Comparison of ENCODE assay signal across 10 cellular contexts in genomic region chr22:38284042-38284402, GRCh38. TPM values are rescaled to one million over a fixed set of nuclear protein-coding genes. Genes with fewer than 3 reads are reported as not detected.
DNase-seq lines count a peak whose midpoint lies in the region; ATAC-seq, FAIRE-seq and TF ChIP-seq lines count a peak whose summit lies in the region.
"Had no signal": no experiment of that assay in that cellular context is flagged by ENCODE, and none has a peak within 500 bp of the region (broad histone marks: within the 10 kb centered on the region; RNA-seq: fewer than 3 reads in every experiment).

No MANE protein-coding gene starts in this region.

- H3K4me1 ChIP-seq in HepG2 (ENCODE audit: insufficient read depth, low read length) = peaks cover 54% of the 10 kb centered on the region
- peaks cover 0 to 8% (median 0%) of the 10 kb centered on the region in 4 donors for H3K4me1 ChIP-seq in Peyer's patch

- H3K36me3 ChIP-seq in HepG2 (replicated peaks in 1 of 2; ENCODE audit: control insufficient read depth in 1 of 2, insufficient read depth in 2 of 2, low read length in 2 of 2) (no peaks in the 10 kb centered on the region), Peyer's patch (no peaks in the 10 kb centered on the region)

- no peaks in the 10 kb centered on the region for H4K20me1 ChIP-seq in HepG2 (ENCODE audit: insufficient read depth, low read length)

- peak; percentile 76 for ATAC-seq in HepG2
- ATAC-seq in stimulated activated effector memory CD8-positive, alpha-beta T cell treated with anti-CD3 and anti-CD28 coated beads, Interleukin-12 subunit alpha, Interleukin-12 subunit beta, amount 100 ng/mL, for 72 hours = no peak
- ATAC-seq in GM21367 (IDR thresholded peaks at IDR 0.05; ENCODE audit: unreplicated experiment) = no peak
- ATAC-seq in activated CD4-positive, alpha-beta T cell treated with anti-CD3 and anti-CD28 coated beads for 36 hours = no peak

- no peak overlapping the region; the same call in 1 of the 2 replicates for H3K9ac ChIP-seq in HepG2 (ENCODE audit: insufficient read depth, low read depth, low read length)

- no peaks in the 10 kb centered on the region for H3K27me3 ChIP-seq in HepG2 (ENCODE audit: control insufficient read depth in 1 of 2, insufficient read depth in 2 of 2, low read length in 2 of 2)
- no peaks in the 10 kb centered on the region for H3K27me3 ChIP-seq in Peyer's patch

- POLR2A ChIA-PET in HepG2 (lab: Yijun Ruan, JAX) = interaction anchor here (1.0 to 1.8 kb wide), 9 partner anchors 10 to 102 kb away, joined by 3 to 10 read pairs (median 4); partner anchors contain the start of genes PLA2G6 and TMEM184B
- POLR2A ChIA-PET in activated CD4-positive, alpha-beta T cell treated with anti-CD3 and anti-CD28 coated beads for 36 hours (lab: Charles Lee) = no interaction called here

- peak overlapping the region; percentile 73 for H3K4me2 ChIP-seq in HepG2 (ENCODE audit: low read depth, low read length)

- no peak overlapping the region for H2AFZ ChIP-seq in HepG2 (ENCODE audit: low read length)

- in situ Hi-C loops in HepG2 (cut with HindIII; ENCODE audit: extremely low pct_ligation_motif_present, low pct_unique_long_range_greater_than_20kb) (no loop called here), KBM-7 (cut with MboI; ENCODE audit: low pct_unique_long_range_greater_than_20kb, low sequenced_read_pairs) (no loop called here)

- BruUV-seq in HepG2 (replicated peaks; lab: Mats Ljungman, UMichigan) = no TSS peak

- CTCF ChIA-PET in HepG2 (lab: Yijun Ruan, JAX; ENCODE audit: low intra/inter-chr PET ratio, low total read pairs) = no interaction called here
- CTCF ChIA-PET in activated CD4-positive, alpha-beta T cell treated with anti-CD3 and anti-CD28 coated beads for 36 hours (lab: Charles Lee) = interaction anchor here (1.3 kb wide), 1 partner anchor 232 kb away, joined by 3 read pairs; no protein-coding TSS in a partner anchor

- TF ChIP-seq CTCF in coronary artery (IDR thresholded peaks at IDR 0.05) (no peak), HepG2 (CRISPR knock-in tag; IDR thresholded peaks at IDR 0.05) (no peak), Peyer's patch (IDR thresholded peaks at IDR 0.05) (no peak)

- TF ChIP-seq POLR2A in HepG2 (IDR thresholded peaks at IDR 0.05; ENCODE audit: insufficient read depth in 1 of 2, low read depth in 2 of 2, low read length in 2 of 2) (no peak), Peyer's patch (IDR thresholded peaks at IDR 0.05) (no peak)

- no peaks in the 10 kb centered on the region for H3K27me3 Mint-ChIP-seq in activated CD4-positive, alpha-beta T cell treated with anti-CD3 and anti-CD28 coated beads for 36 hours

- intact Hi-C loops in HepG2 (cut with micrococcal nuclease; ENCODE audit: unreplicated experiment) = no loop called here
- intact Hi-C loops in activated CD4-positive, alpha-beta T cell treated with anti-CD3 and anti-CD28 coated beads for 36 hours (cut with DNase I, micrococcal nuclease) = no loop called here

- peak overlapping the region; percentile 46 for H3K27ac Mint-ChIP-seq in stimulated activated effector memory CD8-positive, alpha-beta T cell treated with anti-CD3 and anti-CD28 coated beads, Interleukin-12 subunit alpha, Interleukin-12 subunit beta, amount 100 ng/mL, for 72 hours
- H3K27ac Mint-ChIP-seq in activated CD4-positive, alpha-beta T cell treated with anti-CD3 and anti-CD28 coated beads for 36 hours = no peak overlapping the region

- FAIRE-seq in HepG2 (lab: Jason Lieb, UNC) = peak; percentile 23

- no peaks in the 10 kb centered on the region for H3K9me3 ChIP-seq in HepG2 (ENCODE audit: low read length)
- H3K9me3 ChIP-seq in Peyer's patch = no peaks in the 10 kb centered on the region

- 10% methylated on average over 5 of the region's 5 CpGs for WGBS in HepG2 (ENCODE audit: low lambda C conversion rate)

- no peak for TF ChIP-seq RAD21 in HepG2 (CRISPR knock-in tag; IDR thresholded peaks at IDR 0.05)

- peaks cover 14% of the 10 kb centered on the region for H3K36me3 Mint-ChIP-seq in stimulated activated effector memory CD8-positive, alpha-beta T cell treated with anti-CD3 and anti-CD28 coated beads, Interleukin-12 subunit alpha, Interleukin-12 subunit beta, amount 100 ng/mL, for 72 hours
- no peaks in the 10 kb centered on the region for H3K36me3 Mint-ChIP-seq in activated CD4-positive, alpha-beta T cell treated with anti-CD3 and anti-CD28 coated beads for 36 hours (ENCODE audit: low read depth)

- no peak overlapping the region for H3K4me3 Mint-ChIP-seq in stimulated activated effector memory CD8-positive, alpha-beta T cell treated with anti-CD3 and anti-CD28 coated beads, Interleukin-12 subunit alpha, Interleukin-12 subunit beta, amount 100 ng/mL, for 72 hours
- no peak overlapping the region for H3K4me3 Mint-ChIP-seq in activated CD4-positive, alpha-beta T cell treated with anti-CD3 and anti-CD28 coated beads for 36 hours

- H3K9me3 Mint-ChIP-seq in stimulated activated effector memory CD8-positive, alpha-beta T cell treated with anti-CD3 and anti-CD28 coated beads, Interleukin-12 subunit alpha, Interleukin-12 subunit beta, amount 100 ng/mL, for 72 hours = no peaks in the 10 kb centered on the region
- no peaks in the 10 kb centered on the region for H3K9me3 Mint-ChIP-seq in activated CD4-positive, alpha-beta T cell treated with anti-CD3 and anti-CD28 coated beads for 36 hours (ENCODE audit: low read depth)

- no peak overlapping the region for H3K4me3 ChIP-seq in coronary artery
- peak overlapping the region in 1 of 3 experiments; percentile 55; a peak in 1 of 6 replicates for H3K4me3 ChIP-seq in HepG2 (replicated peaks in 1 of 3; ENCODE audit: insufficient read depth in 1 of 3, low read depth in 2 of 3, low read length in 3 of 3)
- H3K4me3 ChIP-seq in Peyer's patch = no peak overlapping the region

- no peaks in the 10 kb centered on the region for H3K79me2 ChIP-seq in HepG2 (ENCODE audit: insufficient read depth, low read length)

- peak; percentile 27 for DNase-seq in HCEC 1CT
- DNase-seq in coronary artery (ENCODE audit: low spot score) = peak; percentile 87
- DNase-seq in HepG2 (ENCODE audit: low spot score) = peak; percentile 65
- no peak for DNase-seq in stimulated activated effector memory CD8-positive, alpha-beta T cell treated with anti-CD3 and anti-CD28 coated beads, Interleukin-12 subunit alpha, Interleukin-12 subunit beta, amount 100 ng/mL, for 72 hours (ENCODE audit: low spot score in 2 of 2)
- DNase-seq in Peyer's patch = no peak
- no peak for DNase-seq in KBM-7
- no peak for DNase-seq in activated CD4-positive, alpha-beta T cell treated with anti-CD3 and anti-CD28 coated beads for 36 hours
- DNase-seq: cortex of kidney, DND-41 had no signal

- peak overlapping the region; percentile 70 to 82 for H3K27ac ChIP-seq in coronary artery
- H3K27ac ChIP-seq in HepG2 (ENCODE audit: extremely low read length, insufficient read depth, low read length) = peak overlapping the region; percentile 79
- peak overlapping the region in 2 of 4 donors; percentile 48 to 53 for H3K27ac ChIP-seq in Peyer's patch

- no peak for TF ChIP-seq EP300 in HepG2 (IDR thresholded peaks at IDR 0.05; ENCODE audit: low read depth in 2 of 2, low read length in 2 of 2)
- TF ChIP-seq EP300 in HepG2 (CRISPR knock-in tag; IDR thresholded peaks at IDR 0.05; ENCODE audit: borderline replicate concordance) = no peak

- H3K4me1 Mint-ChIP-seq in stimulated activated effector memory CD8-positive, alpha-beta T cell treated with anti-CD3 and anti-CD28 coated beads, Interleukin-12 subunit alpha, Interleukin-12 subunit beta, amount 100 ng/mL, for 72 hours = no peaks in the 10 kb centered on the region
- H3K4me1 Mint-ChIP-seq in activated CD4-positive, alpha-beta T cell treated with anti-CD3 and anti-CD28 coated beads for 36 hours = no peaks in the 10 kb centered on the region

RNA-seq across cellular contexts. Expression of gene TMEM184B, which starts 11.2 kb away (rescaled TPM):
- total RNA-seq in HepG2 (2016; rRNA removed; fragmentation: Illumina TruSeq; extraction: Trizol) = 11.8 and 15.9 TPM in 2 replicates
- 12.8 and 13.5 TPM in 2 replicates for total RNA-seq in HepG2 (2016; cell fraction: cytosol; rRNA removed; fragmentation: Illumina TruSeq; extraction: Trizol; ENCODE audit: low read depth)
- total RNA-seq in HepG2 (2016; cell fraction: insoluble cytoplasmic fraction; rRNA removed; fragmentation: Illumina TruSeq; extraction: Trizol) = 10.2 and 15.3 TPM in 2 replicates
- total RNA-seq in HepG2 (2016; cell fraction: membrane; rRNA removed; fragmentation: Illumina TruSeq; extraction: Trizol) = 32.8 and 33.3 TPM in 2 replicates
- 12.9 and 16.5 TPM in 2 replicates for total RNA-seq in HepG2 (2016; cell fraction: nucleus; rRNA removed; fragmentation: Illumina TruSeq; extraction: Trizol)
- polyA plus RNA-seq in HepG2 (2011; rRNA removed) = 16.0 and 16.4 TPM in 2 replicates
- 13.7 and 14.0 TPM in 2 replicates for polyA plus RNA-seq in HepG2 (2011; cell fraction: cytosol; rRNA removed)
- polyA plus RNA-seq in HepG2 (2011; cell fraction: nucleus; rRNA removed) = 33.2 and 36.0 TPM in 2 replicates
- polyA plus RNA-seq in HepG2 (2012) = 18.5 and 26.5 TPM in 2 replicates
- polyA plus RNA-seq in HepG2 (2016; cell fraction: cytosol; fragmentation: Illumina TruSeq; extraction: Trizol; ENCODE audit: low read depth) = 13.7 and 14.5 TPM in 2 replicates
- 14.5 and 19.7 TPM in 2 replicates for polyA plus RNA-seq in HepG2 (2016; cell fraction: insoluble cytoplasmic fraction; fragmentation: Illumina TruSeq; extraction: Trizol; ENCODE audit: low read depth)
- polyA plus RNA-seq in HepG2 (2016; cell fraction: membrane; fragmentation: Illumina TruSeq; extraction: Trizol; ENCODE audit: low read depth) = 34.1 and 39.3 TPM in 2 replicates
- polyA plus RNA-seq in HepG2 (2016; cell fraction: nucleus; fragmentation: Illumina TruSeq; extraction: Trizol; ENCODE audit: insufficient read depth, low read depth) = 38.4 and 41.0 TPM in 2 replicates
- 21.0 and 37.7 TPM in 2 replicates for polyA minus RNA-seq in HepG2 (2011; rRNA and poly(A)+ RNA removed; ENCODE audit: low replicate concordance)
- 18.8 and 20.9 TPM in 2 replicates for polyA minus RNA-seq in HepG2 (2011; cell fraction: cytosol; rRNA and poly(A)+ RNA removed)
- 8.7 and 10.9 TPM in 2 replicates for polyA minus RNA-seq in HepG2 (2011; cell fraction: nucleus; rRNA and poly(A)+ RNA removed)
- total RNA-seq in Peyer's patch = 10 to 100 TPM; 39.1 to 56.1 (median 51.4) TPM
- total RNA-seq in activated CD4-positive, alpha-beta T cell treated with anti-CD3 and anti-CD28 coated beads for 36 hours = 10 to 100 TPM; 16.0 to 19.8 TPM

RNA-seq across cellular contexts. Expression of gene CSNK1E, which starts 33.2 kb away (rescaled TPM):
- total RNA-seq in HepG2 (2016; rRNA removed; fragmentation: Illumina TruSeq; extraction: Trizol) = 19.8 and 34.7 TPM in 2 replicates
- total RNA-seq in HepG2 (2016; cell fraction: cytosol; rRNA removed; fragmentation: Illumina TruSeq; extraction: Trizol; ENCODE audit: low read depth) = 34.0 and 36.2 TPM in 2 replicates
- total RNA-seq in HepG2 (2016; cell fraction: insoluble cytoplasmic fraction; rRNA removed; fragmentation: Illumina TruSeq; extraction: Trizol) = 18.0 and 33.5 TPM in 2 replicates
- total RNA-seq in HepG2 (2016; cell fraction: membrane; rRNA removed; fragmentation: Illumina TruSeq; extraction: Trizol) = 53.9 and 59.1 TPM in 2 replicates
- total RNA-seq in HepG2 (2016; cell fraction: nucleus; rRNA removed; fragmentation: Illumina TruSeq; extraction: Trizol) = 30.6 and 34.3 TPM in 2 replicates
- polyA plus RNA-seq in HepG2 (2011; rRNA removed) = 129 and 152 TPM in 2 replicates
- polyA plus RNA-seq in HepG2 (2011; cell fraction: cytosol; rRNA removed) = 93.4 and 108 TPM in 2 replicates
- polyA plus RNA-seq in HepG2 (2011; cell fraction: nucleus; rRNA removed) = 285 and 291 TPM in 2 replicates
- 60.9 and 83.8 TPM in 2 replicates for polyA plus RNA-seq in HepG2 (2012)
- polyA plus RNA-seq in HepG2 (2016; cell fraction: cytosol; fragmentation: Illumina TruSeq; extraction: Trizol; ENCODE audit: low read depth) = 40.2 and 42.9 TPM in 2 replicates
- 27.5 and 37.1 TPM in 2 replicates for polyA plus RNA-seq in HepG2 (2016; cell fraction: insoluble cytoplasmic fraction; fragmentation: Illumina TruSeq; extraction: Trizol; ENCODE audit: low read depth)
- polyA plus RNA-seq in HepG2 (2016; cell fraction: membrane; fragmentation: Illumina TruSeq; extraction: Trizol; ENCODE audit: low read depth) = 58.9 and 59.0 TPM in 2 replicates
- polyA plus RNA-seq in HepG2 (2016; cell fraction: nucleus; fragmentation: Illumina TruSeq; extraction: Trizol; ENCODE audit: insufficient read depth, low read depth) = 67.4 and 77.3 TPM in 2 replicates
- 116 and 242 TPM in 2 replicates for polyA minus RNA-seq in HepG2 (2011; rRNA and poly(A)+ RNA removed; ENCODE audit: low replicate concordance)
- polyA minus RNA-seq in HepG2 (2011; cell fraction: cytosol; rRNA and poly(A)+ RNA removed) = 54.0 and 54.3 TPM in 2 replicates
- polyA minus RNA-seq in HepG2 (2011; cell fraction: nucleus; rRNA and poly(A)+ RNA removed) = 69.5 and 90.5 TPM in 2 replicates
- total RNA-seq in Peyer's patch = 100 to 1,000 TPM in 3 of 4 donors, 10 to 100 TPM in 1; 39.1 to 254 (median 114) TPM
- 100 to 1,000 TPM; 117 to 145 TPM for total RNA-seq in activated CD4-positive, alpha-beta T cell treated with anti-CD3 and anti-CD28 coated beads for 36 hours

Comparison
In these comparisons a context has a peak if more than half of its experiments do, and no peak if none do; other contexts are left out.
1. DNase-seq: peak in HCEC 1CT (single experiment), coronary artery (single experiment) and HepG2 (single experiment); none in stimulated activated effector memory CD8-positive, alpha-beta T cell treated with anti-CD3 and anti-CD28 coated beads, Interleukin-12 subunit alpha, Interleukin-12 subunit beta, amount 100 ng/mL, for 72 hours (0 of 2), Peyer's patch (0 of 3), KBM-7 (single experiment) and activated CD4-positive, alpha-beta T cell treated with anti-CD3 and anti-CD28 coated beads for 36 hours (single experiment).